Comparison of ENCODE assay signal across 10 cellular contexts in genomic region chr15:37045859-37046318, GRCh38.
DNase-seq lines count a peak whose midpoint lies in the region; ATAC-seq and TF ChIP-seq lines count a peak whose summit lies in the region.
"Had no signal": no experiment of that assay in that cellular context is flagged by ENCODE, and none has a peak within 500 bp of the region (broad histone marks: within the 10 kb centered on the region; RNA-seq: fewer than 3 reads in every experiment).

No MANE protein-coding gene starts in this region.

- no peak for TF ChIP-seq CTCF in OCI-LY3 (IDR thresholded peaks at IDR 0.05; ENCODE audit: low read depth, low read length)

- H3K9ac ChIP-seq in OCI-LY3 (ENCODE audit: low read length) (no peak overlapping the region), iPS-15b (ENCODE audit: low read depth, low read length) (peak overlapping the region; percentile 50)

- H3K4me2 ChIP-seq in OCI-LY3 (ENCODE audit: low read length) = peak overlapping the region; percentile 24

- no peaks in the 10 kb centered on the region for H3K79me2 ChIP-seq in OCI-LY3 (ENCODE audit: low read length)

- H4K20me1 ChIP-seq in OCI-LY3 (ENCODE audit: insufficient read depth, low read length) = no peaks in the 10 kb centered on the region

- H3K4me3 ChIP-seq in OCI-LY3 (ENCODE audit: low read length) = no peak overlapping the region
- peak overlapping the region; percentile 42 for H3K4me3 ChIP-seq in iPS-15b (ENCODE audit: low read depth, low read length)

- H3K9me3 ChIP-seq in OCI-LY3 (ENCODE audit: insufficient read depth, low read length) = no peaks in the 10 kb centered on the region
- H3K9me3 ChIP-seq in iPS-15b (ENCODE audit: control insufficient read depth, insufficient read depth, low read length) = no peaks in the 10 kb centered on the region

- H3K27ac ChIP-seq in OCI-LY3 (ENCODE audit: low read length) = no peak overlapping the region

- no peak for ATAC-seq in GM19023 (IDR thresholded peaks at IDR 0.05; ENCODE audit: unreplicated experiment)

- H3K36me3 ChIP-seq in OCI-LY3 (replicated peaks; ENCODE audit: low read depth, low read length) (no peaks in the 10 kb centered on the region), iPS-15b (ENCODE audit: control insufficient read depth, insufficient read depth, low read length) (no peaks in the 10 kb centered on the region)

- H2AFZ ChIP-seq in OCI-LY3 (ENCODE audit: low read depth, low read length) = no peak overlapping the region

- DNase-seq in NCI-H1092 (lab: John Stamatoyannopoulos, UW) (peak; percentile 7), retina (peak; percentile 79), GDM1 (lab: John Stamatoyannopoulos, UW) (no peak)
- no peak for DNase-seq in activated CD4-positive, CD25-positive, alpha-beta regulatory T cell treated with anti-CD3 and anti-CD28 coated beads, Interleukin-2, amount 50 U/mL, for 72 hours
- DNase-seq: activated B cell treated with CpG ODN at 0.5 μM for 24 hours; activated T-cell treated with anti-CD3 and anti-CD28 coated beads, Interleukin-2, amount 50 U/mL, for 48 hours; Calu3 had no signal

- H3K27me3 ChIP-seq in OCI-LY3 (ENCODE audit: low read depth, low read length) = no peaks in the 10 kb centered on the region
- H3K27me3 ChIP-seq in iPS-15b (ENCODE audit: control insufficient read depth, insufficient read depth, low read length) = no peaks in the 10 kb centered on the region

- H3K4me1 ChIP-seq in OCI-LY3 (ENCODE audit: low read length) (peaks cover 15% of the 10 kb centered on the region), iPS-15b (ENCODE audit: control insufficient read depth, insufficient read depth, low read length) (peaks cover 26% of the 10 kb centered on the region)

Comparison
In these comparisons a context has a peak if more than half of its experiments do, and no peak if none do; other contexts are left out.
1. DNase-seq: peak in NCI-H1092 (single experiment) and retina (single experiment); none in GDM1 (single experiment) and activated CD4-positive, CD25-positive, alpha-beta regulatory T cell treated with anti-CD3 and anti-CD28 coated beads, Interleukin-2, amount 50 U/mL, for 72 hours (single experiment).